ENCODE assay signal across 24 cellular contexts in the genomic region with DNA sequence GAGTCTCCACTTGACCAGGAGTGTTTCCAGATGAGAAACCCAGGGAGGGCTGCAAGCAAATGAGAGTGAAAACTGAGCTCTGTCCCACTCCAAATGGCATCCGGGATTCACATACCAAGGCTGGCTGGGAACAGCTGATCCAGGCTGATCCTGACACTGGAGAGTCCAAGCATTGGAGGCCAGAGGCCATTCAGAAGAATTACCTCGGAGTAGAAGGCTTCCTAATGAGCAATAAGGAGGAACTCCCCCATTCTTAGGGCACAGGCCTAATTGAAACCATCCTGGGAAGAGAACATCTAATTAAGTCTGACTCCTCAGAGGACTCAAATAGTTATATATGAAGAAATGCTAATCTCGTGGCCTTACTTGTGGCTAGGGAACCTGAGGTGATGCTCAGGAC.
DNase-seq lines count a peak whose midpoint lies in the region; ATAC-seq and TF ChIP-seq lines count a peak whose summit lies in the region.
"Had no signal": no experiment of that assay in that cellular context is flagged by ENCODE, and none has a peak within 500 bp of the region (broad histone marks: within the 10 kb centered on the region; RNA-seq: fewer than 3 reads in every experiment).

No MANE protein-coding gene starts in this region.

- H3K36me3 ChIP-seq in SK-N-SH (replicated peaks in 1 of 2; ENCODE audit: control insufficient read depth in 1 of 2, insufficient read depth in 2 of 2, low read length in 1 of 2) (peaks cover 0 to 28% of the 10 kb centered on the region in 2 experiments), adipocyte (ENCODE audit: control insufficient read depth, insufficient read depth, low read length, severe bottlenecking) (no peaks in the 10 kb centered on the region), H7 (replicated peaks; ENCODE audit: control insufficient read depth, insufficient read depth, low read length) (no peaks in the 10 kb centered on the region)
- H3K36me3 ChIP-seq: gastroesophageal sphincter, lower lobe of right lung, thyroid gland had no signal

- H3K4me2 ChIP-seq in SK-N-SH = no peak overlapping the region
- H3K4me2 ChIP-seq: hepatocyte had no signal

- POLR2A ChIA-PET in SK-N-SH (lab: Yijun Ruan, JAX) = no interaction called here

- DNase-seq in SK-N-SH (no peak), EH (ENCODE audit: low read depth) (peak; percentile 82), adipocyte (ENCODE audit: low read depth) (peak; percentile 93), myocyte (ENCODE audit: low read depth) (peak; percentile 91), H7 (no peak), DMS53 (lab: John Stamatoyannopoulos, UW) (no peak)
- DNase-seq: activated CD4-positive, alpha-beta T cell treated with anti-CD3 and anti-CD28 coated beads for 36 hours; activated gamma-delta T cell; caudate nucleus; CD8-positive, alpha-beta T cell; lower lobe of right lung; natural killer cell; NCI-H1048; NCI-H524; NK-92 treated with Interleukin-12 subunit alpha and Interleukin-12 subunit beta, amount 100 ng/mL, for 24 hours; occipital lobe; PC-3; stimulated activated CD4-positive, alpha-beta T cell treated with anti-CD3 and anti-CD28 coated beads, Interleukin-4, amount 100 ng/mL, for 24 hours had no signal

- H3K27me3 ChIP-seq in SK-N-SH (ENCODE audit: insufficient read depth) (no peaks in the 10 kb centered on the region), adipocyte (replicated peaks; ENCODE audit: control insufficient read depth, insufficient read depth, low read length) (no peaks in the 10 kb centered on the region), H7 (ENCODE audit: control insufficient read depth, insufficient read depth, low read length) (no peaks in the 10 kb centered on the region)
- H3K27me3 ChIP-seq: gastroesophageal sphincter, hepatocyte, thyroid gland had no signal

- H3K9ac ChIP-seq in SK-N-SH (no peak overlapping the region), adipocyte (ENCODE audit: low read length) (no peak overlapping the region)

- H3K27ac ChIP-seq in SK-N-SH (ENCODE audit: low read depth in 2 of 2, low read length in 1 of 2) = no peak overlapping the region
- H3K27ac ChIP-seq: gastroesophageal sphincter, hepatocyte, lower lobe of right lung, thyroid gland had no signal

- H3K4me1 ChIP-seq in SK-N-SH (ENCODE audit: control insufficient read depth in 1 of 2, insufficient read depth in 2 of 2, low read depth in 1 of 2, low read length in 1 of 2) = peaks cover 0 to 22% of the 10 kb centered on the region in 2 experiments; a peak in 1 of 4 replicates
- no peaks in the 10 kb centered on the region for H3K4me1 ChIP-seq in adipocyte (ENCODE audit: control insufficient read depth, insufficient read depth, low read length)
- H3K4me1 ChIP-seq: thyroid gland had no signal

- peak; percentile 27 for ATAC-seq in SK-N-SH treated with all-trans-retinoic acid at 6 μM for 48 hours
- no peak for ATAC-seq in GM19395 (IDR thresholded peaks at IDR 0.05; ENCODE audit: unreplicated experiment)
- ATAC-seq: activated CD4-positive, alpha-beta T cell treated with anti-CD3 and anti-CD28 coated beads for 36 hours; CD8-positive, alpha-beta T cell; gastroesophageal sphincter; HCT116; lower lobe of right lung; natural killer cell; PC-3 had no signal

- CTCF ChIA-PET in SK-N-SH (lab: Yijun Ruan, JAX) = interaction anchor here (0.8 kb wide), 1 partner anchor 15 kb away, joined by 3 read pairs; no protein-coding TSS in a partner anchor

- H3K9me3 ChIP-seq in SK-N-SH (no peaks in the 10 kb centered on the region), adipocyte (ENCODE audit: control insufficient read depth, low read length) (peaks cover 7% of the 10 kb centered on the region)
- H3K9me3 ChIP-seq: gastroesophageal sphincter, lower lobe of right lung, thyroid gland had no signal

- H2AFZ ChIP-seq in SK-N-SH (ENCODE audit: low read depth) = no peak overlapping the region
- H2AFZ ChIP-seq: hepatocyte had no signal

- peaks cover 17% of the 10 kb centered on the region for H3F3A ChIP-seq in SK-N-SH (replicated peaks; ENCODE audit: insufficient read depth)

- no peaks in the 10 kb centered on the region for H3K9me2 ChIP-seq in SK-N-SH

- TF ChIP-seq CTCF in SK-N-SH (IDR thresholded peaks at IDR 0.05) = no peak

- no peak for TF ChIP-seq EP300 in SK-N-SH (IDR thresholded peaks at IDR 0.05; ENCODE audit: borderline replicate concordance in 1 of 2, low read depth in 1 of 2, low read length in 1 of 2)

- 84% methylated on average over 3 of the region's 3 CpGs for WGBS in SK-N-SH (ENCODE audit: low lambda C conversion rate)

- H3K79me2 ChIP-seq in SK-N-SH (ENCODE audit: insufficient read depth) = peaks cover 100% of the 10 kb centered on the region

- TF ChIP-seq RAD21 in SK-N-SH (IDR thresholded peaks at IDR 0.05; ENCODE audit: low read length) = no peak

- H4K20me1 ChIP-seq in SK-N-SH (ENCODE audit: insufficient read depth) = peaks cover 93% of the 10 kb centered on the region

- no peak overlapping the region for H3K4me3 ChIP-seq in SK-N-SH (ENCODE audit: low read depth in 2 of 2, low read length in 1 of 2)
- no peak overlapping the region for H3K4me3 ChIP-seq in adipocyte (ENCODE audit: low read length)
- no peak overlapping the region for H3K4me3 ChIP-seq in H7 (ENCODE audit: insufficient read depth, low read depth, low read length)
- H3K4me3 ChIP-seq: gastroesophageal sphincter, hepatocyte, lower lobe of right lung, thyroid gland had no signal

TF ChIP-seq in SK-N-SH treated with all-trans-retinoic acid at 6 μM for 48 hours, 23 proteins besides CTCF, POLR2A, EP300 and RAD21 (continues in another document):
- TF ChIP-seq CSDC2 (CRISPR knock-in tag; IDR thresholded peaks at IDR 0.05) = no peak
- no peak for TF ChIP-seq CREB5 (CRISPR knock-in tag; IDR thresholded peaks at IDR 0.05; ENCODE audit: low read depth)
- TF ChIP-seq POU6F1 (CRISPR knock-in tag; IDR thresholded peaks at IDR 0.05; ENCODE audit: borderline replicate concordance, low read depth) = no peak
- TF ChIP-seq OSR1 (CRISPR knock-in tag; IDR thresholded peaks at IDR 0.05) = no peak
- TF ChIP-seq ZNF70 (CRISPR knock-in tag; IDR thresholded peaks at IDR 0.05) = no peak
- no peak for TF ChIP-seq RARB (CRISPR knock-in tag; IDR thresholded peaks at IDR 0.05)
- TF ChIP-seq ZFP30 (CRISPR knock-in tag; IDR thresholded peaks at IDR 0.05) = no peak

TF ChIP-seq in SK-N-SH, 30 proteins besides CTCF, POLR2A, EP300 and RAD21 (continues in another document):
- TF ChIP-seq REST (IDR thresholded peaks at IDR 0.05; ENCODE audit: low read depth, low read length) = no peak
- TF ChIP-seq FOSL2 (IDR thresholded peaks at IDR 0.05; ENCODE audit: borderline replicate concordance, low read depth) = no peak
- TF ChIP-seq USF1 (IDR thresholded peaks at IDR 0.05; ENCODE audit: borderline replicate concordance, low read depth) = no peak
- TF ChIP-seq MAX (IDR thresholded peaks at IDR 0.05; ENCODE audit: low read depth) = no peak
- TF ChIP-seq NFIC (IDR thresholded peaks at IDR 0.05; ENCODE audit: borderline replicate concordance) = no peak
- TF ChIP-seq USF2 (IDR thresholded peaks at IDR 0.05; ENCODE audit: borderline replicate concordance, low read depth, low read length) = no peak
- TF ChIP-seq MEF2A (IDR thresholded peaks at IDR 0.05; ENCODE audit: borderline replicate concordance, low read depth) = no peak
- no peak for TF ChIP-seq ELF1 (IDR thresholded peaks at IDR 0.05)
- TF ChIP-seq SMC3 (IDR thresholded peaks at IDR 0.05; ENCODE audit: low read depth, low read length) = no peak
- no peak for TF ChIP-seq YY1 (IDR thresholded peaks at IDR 0.05; ENCODE audit: low read depth)
- no peak for TF ChIP-seq RFX5 (IDR thresholded peaks at IDR 0.05; ENCODE audit: low read length)
- no peak for TF ChIP-seq GATA2 (CRISPR knock-in tag; IDR thresholded peaks at IDR 0.05)

Comparison
In these comparisons a context has a peak if more than half of its experiments do, and no peak if none do; other contexts are left out.
1. DNase-seq: peak in EH (single experiment), adipocyte (single experiment) and myocyte (single experiment); none in SK-N-SH (single experiment), H7 (single experiment) and DMS53 (single experiment).